ENCODE assay signal across 1 cellular context in the genomic region with DNA sequence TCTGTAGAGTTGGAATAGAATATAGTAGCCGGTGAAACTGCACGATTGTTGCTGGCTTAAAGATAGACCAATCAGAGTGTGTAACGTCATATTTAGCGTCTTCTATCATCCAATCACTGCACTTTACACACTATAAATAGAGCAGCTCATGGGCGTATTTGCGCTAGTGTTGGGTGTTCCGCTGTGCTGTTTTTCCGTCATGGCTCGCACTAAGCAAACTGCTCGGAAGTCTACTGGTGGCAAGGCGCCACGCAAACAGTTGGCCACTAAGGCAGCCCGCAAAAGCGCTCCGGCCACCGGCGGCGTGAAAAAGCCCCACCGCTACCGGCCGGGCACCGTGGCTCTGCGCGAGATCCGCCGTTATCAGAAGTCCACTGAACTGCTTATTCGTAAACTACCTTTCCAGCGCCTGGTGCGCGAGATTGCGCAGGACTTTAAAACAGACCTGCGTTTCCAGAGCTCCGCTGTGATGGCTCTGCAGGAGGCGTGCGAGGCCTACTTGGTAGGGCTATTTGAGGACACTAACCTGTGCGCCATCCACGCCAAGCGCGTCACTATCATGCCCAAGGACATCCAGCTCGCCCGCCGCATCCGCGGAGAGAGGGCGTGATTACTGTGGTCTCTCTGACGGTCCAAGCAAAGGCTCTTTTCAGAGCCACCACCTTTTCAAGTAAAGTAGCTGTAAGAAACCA.
TF ChIP-seq lines count a peak whose summit lies in the region.

No MANE protein-coding gene starts in this region.

TF ChIP-seq in liver, 16 proteins besides CTCF, POLR2A, EP300 and RAD21 (continued from another document):
- TF ChIP-seq SP1 (IDR thresholded peaks at IDR 0.05) (peak; percentile 77), TAF1 (conservative IDR thresholded peaks at IDR 0.05) (peak; percentile 99), HNF4A (conservative IDR thresholded peaks at IDR 0.05) (no peak)
